ENCODE assay signal across 1 cellular context in the genomic region with DNA sequence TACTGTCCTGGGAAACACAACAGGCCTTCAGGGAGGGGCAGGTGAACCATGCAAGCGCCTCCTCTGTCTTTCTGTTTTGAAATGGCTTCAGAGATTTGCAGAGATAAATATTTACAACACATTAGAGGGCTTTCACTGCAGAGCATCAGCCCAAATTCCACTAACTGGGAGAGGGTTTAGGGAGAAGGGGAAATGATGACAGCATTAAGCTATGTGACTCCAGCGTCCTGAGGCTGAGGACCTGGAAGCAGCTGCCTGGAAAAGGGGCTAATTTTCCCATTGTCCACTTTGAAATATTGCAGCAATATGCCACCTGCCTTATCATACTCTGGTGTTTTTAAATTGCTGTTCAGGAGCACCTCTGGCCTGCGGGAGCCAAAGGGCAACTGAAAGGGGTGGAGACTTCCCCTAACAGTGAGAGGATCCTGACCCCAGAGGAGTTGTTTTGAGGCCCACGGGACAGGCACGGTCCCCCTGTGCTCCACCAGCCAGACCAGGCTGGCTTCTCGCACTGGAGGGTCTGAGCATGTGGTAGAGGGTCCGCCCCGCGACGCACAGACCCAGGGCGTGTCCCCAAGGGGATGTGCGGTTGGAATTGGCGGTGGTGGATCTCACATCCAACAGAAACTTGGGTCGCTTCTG.
TF ChIP-seq lines count a peak whose summit lies in the region.

No MANE protein-coding gene starts in this region.

TF ChIP-seq in HepG2, 621 proteins besides CTCF, POLR2A, EP300 and RAD21 (continued from another document and continues in another):
- TF ChIP-seq BRCA1 (CRISPR knock-in tag; IDR thresholded peaks at IDR 0.05): peak; percentile 52; the same call in 1 of the 2 replicates
- TF ChIP-seq SMYD3 (CRISPR knock-in tag; IDR thresholded peaks at IDR 0.05): 0 out of 2 replicates have a peak, but pooled peaks have one; percentile 47
- peak; percentile 82 for TF ChIP-seq TARDBP (CRISPR knock-in tag; IDR thresholded peaks at IDR 0.05)
- TF ChIP-seq ZSCAN12 (CRISPR knock-in tag; IDR thresholded peaks at IDR 0.05): 0 out of 2 replicates have a peak, but pooled peaks have one; percentile 59
- TF ChIP-seq, protein P1, sequence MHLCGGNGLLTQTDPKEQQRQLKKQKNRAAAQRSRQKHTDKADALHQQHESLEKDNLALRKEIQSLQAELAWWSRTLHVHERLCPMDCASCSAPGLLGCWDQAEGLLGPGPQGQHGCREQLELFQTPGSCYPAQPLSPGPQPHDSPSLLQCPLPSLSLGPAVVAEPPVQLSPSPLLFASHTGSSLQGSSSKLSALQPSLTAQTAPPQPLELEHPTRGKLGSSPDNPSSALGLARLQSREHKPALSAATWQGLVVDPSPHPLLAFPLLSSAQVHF (CRISPR knock-in tag; IDR thresholded peaks at IDR 0.05): no peak
- TF ChIP-seq, protein P2, sequence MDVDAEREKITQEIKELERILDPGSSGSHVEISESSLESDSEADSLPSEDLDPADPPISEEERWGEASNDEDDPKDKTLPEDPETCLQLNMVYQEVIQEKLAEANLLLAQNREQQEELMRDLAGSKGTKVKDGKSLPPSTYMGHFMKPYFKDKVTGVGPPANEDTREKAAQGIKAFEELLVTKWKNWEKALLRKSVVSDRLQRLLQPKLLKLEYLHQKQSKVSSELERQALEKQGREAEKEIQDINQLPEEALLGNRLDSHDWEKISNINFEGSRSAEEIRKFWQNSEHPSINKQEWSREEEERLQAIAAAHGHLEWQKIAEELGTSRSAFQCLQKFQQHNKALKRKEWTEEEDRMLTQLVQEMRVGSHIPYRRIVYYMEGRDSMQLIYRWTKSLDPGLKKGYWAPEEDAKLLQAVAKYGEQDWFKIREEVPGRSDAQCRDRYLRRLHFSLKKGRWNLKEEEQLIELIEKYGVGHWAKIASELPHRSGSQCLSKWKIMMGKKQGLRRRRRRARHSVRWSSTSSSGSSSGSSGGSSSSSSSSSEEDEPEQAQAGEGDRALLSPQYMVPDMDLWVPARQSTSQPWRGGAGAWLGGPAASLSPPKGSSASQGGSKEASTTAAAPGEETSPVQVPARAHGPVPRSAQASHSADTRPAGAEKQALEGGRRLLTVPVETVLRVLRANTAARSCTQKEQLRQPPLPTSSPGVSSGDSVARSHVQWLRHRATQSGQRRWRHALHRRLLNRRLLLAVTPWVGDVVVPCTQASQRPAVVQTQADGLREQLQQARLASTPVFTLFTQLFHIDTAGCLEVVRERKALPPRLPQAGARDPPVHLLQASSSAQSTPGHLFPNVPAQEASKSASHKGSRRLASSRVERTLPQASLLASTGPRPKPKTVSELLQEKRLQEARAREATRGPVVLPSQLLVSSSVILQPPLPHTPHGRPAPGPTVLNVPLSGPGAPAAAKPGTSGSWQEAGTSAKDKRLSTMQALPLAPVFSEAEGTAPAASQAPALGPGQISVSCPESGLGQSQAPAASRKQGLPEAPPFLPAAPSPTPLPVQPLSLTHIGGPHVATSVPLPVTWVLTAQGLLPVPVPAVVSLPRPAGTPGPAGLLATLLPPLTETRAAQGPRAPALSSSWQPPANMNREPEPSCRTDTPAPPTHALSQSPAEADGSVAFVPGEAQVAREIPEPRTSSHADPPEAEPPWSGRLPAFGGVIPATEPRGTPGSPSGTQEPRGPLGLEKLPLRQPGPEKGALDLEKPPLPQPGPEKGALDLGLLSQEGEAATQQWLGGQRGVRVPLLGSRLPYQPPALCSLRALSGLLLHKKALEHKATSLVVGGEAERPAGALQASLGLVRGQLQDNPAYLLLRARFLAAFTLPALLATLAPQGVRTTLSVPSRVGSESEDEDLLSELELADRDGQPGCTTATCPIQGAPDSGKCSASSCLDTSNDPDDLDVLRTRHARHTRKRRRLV (CRISPR knock-in tag; IDR thresholded peaks at IDR 0.05): no peak
- TF ChIP-seq NFATC3 (CRISPR knock-in tag; IDR thresholded peaks at IDR 0.05): 0 out of 2 replicates have a peak, but pooled peaks have one; percentile 14
- TF ChIP-seq CBX5 (CRISPR knock-in tag; IDR thresholded peaks at IDR 0.05; ENCODE audit: borderline replicate concordance): no peak
- TF ChIP-seq, protein P3, sequence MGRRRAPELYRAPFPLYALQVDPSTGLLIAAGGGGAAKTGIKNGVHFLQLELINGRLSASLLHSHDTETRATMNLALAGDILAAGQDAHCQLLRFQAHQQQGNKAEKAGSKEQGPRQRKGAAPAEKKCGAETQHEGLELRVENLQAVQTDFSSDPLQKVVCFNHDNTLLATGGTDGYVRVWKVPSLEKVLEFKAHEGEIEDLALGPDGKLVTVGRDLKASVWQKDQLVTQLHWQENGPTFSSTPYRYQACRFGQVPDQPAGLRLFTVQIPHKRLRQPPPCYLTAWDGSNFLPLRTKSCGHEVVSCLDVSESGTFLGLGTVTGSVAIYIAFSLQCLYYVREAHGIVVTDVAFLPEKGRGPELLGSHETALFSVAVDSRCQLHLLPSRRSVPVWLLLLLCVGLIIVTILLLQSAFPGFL (CRISPR knock-in tag; IDR thresholded peaks at IDR 0.05): no peak
- no peak for TF ChIP-seq MZF1 (CRISPR knock-in tag; IDR thresholded peaks at IDR 0.05; ENCODE audit: borderline replicate concordance)
- no peak for TF ChIP-seq ZNF75D (CRISPR knock-in tag; IDR thresholded peaks at IDR 0.05; ENCODE audit: borderline replicate concordance)
- peak; percentile 76 for TF ChIP-seq FOXA3 (CRISPR knock-in tag; IDR thresholded peaks at IDR 0.05)
- TF ChIP-seq, protein P4, sequence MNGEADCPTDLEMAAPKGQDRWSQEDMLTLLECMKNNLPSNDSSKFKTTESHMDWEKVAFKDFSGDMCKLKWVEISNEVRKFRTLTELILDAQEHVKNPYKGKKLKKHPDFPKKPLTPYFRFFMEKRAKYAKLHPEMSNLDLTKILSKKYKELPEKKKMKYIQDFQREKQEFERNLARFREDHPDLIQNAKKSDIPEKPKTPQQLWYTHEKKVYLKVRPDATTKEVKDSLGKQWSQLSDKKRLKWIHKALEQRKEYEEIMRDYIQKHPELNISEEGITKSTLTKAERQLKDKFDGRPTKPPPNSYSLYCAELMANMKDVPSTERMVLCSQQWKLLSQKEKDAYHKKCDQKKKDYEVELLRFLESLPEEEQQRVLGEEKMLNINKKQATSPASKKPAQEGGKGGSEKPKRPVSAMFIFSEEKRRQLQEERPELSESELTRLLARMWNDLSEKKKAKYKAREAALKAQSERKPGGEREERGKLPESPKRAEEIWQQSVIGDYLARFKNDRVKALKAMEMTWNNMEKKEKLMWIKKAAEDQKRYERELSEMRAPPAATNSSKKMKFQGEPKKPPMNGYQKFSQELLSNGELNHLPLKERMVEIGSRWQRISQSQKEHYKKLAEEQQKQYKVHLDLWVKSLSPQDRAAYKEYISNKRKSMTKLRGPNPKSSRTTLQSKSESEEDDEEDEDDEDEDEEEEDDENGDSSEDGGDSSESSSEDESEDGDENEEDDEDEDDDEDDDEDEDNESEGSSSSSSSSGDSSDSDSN (CRISPR knock-in tag; IDR thresholded peaks at IDR 0.05): peak; percentile 65; the same call in 1 of the 2 replicates
- TF ChIP-seq ZNF383 (CRISPR knock-in tag; IDR thresholded peaks at IDR 0.05; ENCODE audit: borderline replicate concordance): no peak
- peak; percentile 59 for TF ChIP-seq SAP130 (CRISPR knock-in tag; IDR thresholded peaks at IDR 0.05; ENCODE audit: low read depth)
- TF ChIP-seq ZNF775 (CRISPR knock-in tag; IDR thresholded peaks at IDR 0.05; ENCODE audit: borderline replicate concordance): no peak
- TF ChIP-seq, protein P5, sequence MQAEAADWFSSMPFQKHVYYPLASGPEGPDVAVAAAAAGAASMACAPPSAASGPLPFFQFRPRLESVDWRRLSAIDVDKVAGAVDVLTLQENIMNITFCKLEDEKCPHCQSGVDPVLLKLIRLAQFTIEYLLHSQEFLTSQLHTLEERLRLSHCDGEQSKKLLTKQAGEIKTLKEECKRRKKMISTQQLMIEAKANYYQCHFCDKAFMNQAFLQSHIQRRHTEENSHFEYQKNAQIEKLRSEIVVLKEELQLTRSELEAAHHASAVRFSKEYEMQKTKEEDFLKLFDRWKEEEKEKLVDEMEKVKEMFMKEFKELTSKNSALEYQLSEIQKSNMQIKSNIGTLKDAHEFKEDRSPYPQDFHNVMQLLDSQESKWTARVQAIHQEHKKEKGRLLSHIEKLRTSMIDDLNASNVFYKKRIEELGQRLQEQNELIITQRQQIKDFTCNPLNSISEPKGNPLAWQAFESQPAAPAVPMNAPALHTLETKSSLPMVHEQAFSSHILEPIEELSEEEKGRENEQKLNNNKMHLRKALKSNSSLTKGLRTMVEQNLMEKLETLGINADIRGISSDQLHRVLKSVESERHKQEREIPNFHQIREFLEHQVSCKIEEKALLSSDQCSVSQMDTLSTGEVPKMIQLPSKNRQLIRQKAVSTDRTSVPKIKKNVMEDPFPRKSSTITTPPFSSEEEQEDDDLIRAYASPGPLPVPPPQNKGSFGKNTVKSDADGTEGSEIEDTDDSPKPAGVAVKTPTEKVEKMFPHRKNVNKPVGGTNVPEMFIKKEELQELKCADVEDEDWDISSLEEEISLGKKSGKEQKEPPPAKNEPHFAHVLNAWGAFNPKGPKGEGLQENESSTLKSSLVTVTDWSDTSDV (CRISPR knock-in tag; IDR thresholded peaks at IDR 0.05): no peak
- TF ChIP-seq, protein P6, sequence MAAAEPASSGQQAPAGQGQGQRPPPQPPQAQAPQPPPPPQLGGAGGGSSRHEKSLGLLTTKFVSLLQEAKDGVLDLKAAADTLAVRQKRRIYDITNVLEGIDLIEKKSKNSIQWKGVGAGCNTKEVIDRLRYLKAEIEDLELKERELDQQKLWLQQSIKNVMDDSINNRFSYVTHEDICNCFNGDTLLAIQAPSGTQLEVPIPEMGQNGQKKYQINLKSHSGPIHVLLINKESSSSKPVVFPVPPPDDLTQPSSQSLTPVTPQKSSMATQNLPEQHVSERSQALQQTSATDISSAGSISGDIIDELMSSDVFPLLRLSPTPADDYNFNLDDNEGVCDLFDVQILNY (CRISPR knock-in tag; conservative IDR thresholded peaks at IDR 0.05): no peak
- TF ChIP-seq ZNF713 (CRISPR knock-in tag; IDR thresholded peaks at IDR 0.05): no peak
- TF ChIP-seq TOE1 (CRISPR knock-in tag; IDR thresholded peaks at IDR 0.05): no peak
- no peak for TF ChIP-seq ZNF737 (CRISPR knock-in tag; IDR thresholded peaks at IDR 0.05; ENCODE audit: borderline replicate concordance)
- no peak for TF ChIP-seq GZF1 (CRISPR knock-in tag; IDR thresholded peaks at IDR 0.05)
- TF ChIP-seq, protein P7, sequence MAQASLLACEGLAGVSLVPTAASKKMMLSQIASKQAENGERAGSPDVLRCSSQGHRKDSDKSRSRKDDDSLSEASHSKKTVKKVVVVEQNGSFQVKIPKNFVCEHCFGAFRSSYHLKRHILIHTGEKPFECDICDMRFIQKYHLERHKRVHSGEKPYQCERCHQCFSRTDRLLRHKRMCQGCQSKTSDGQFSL (CRISPR knock-in tag; IDR thresholded peaks at IDR 0.05): no peak
- TF ChIP-seq ZNF451 (CRISPR knock-in tag; IDR thresholded peaks at IDR 0.05): no peak
- no peak for TF ChIP-seq ZFP37 (CRISPR knock-in tag; IDR thresholded peaks at IDR 0.05; ENCODE audit: borderline replicate concordance)
- no peak for TF ChIP-seq RBAK (CRISPR knock-in tag; IDR thresholded peaks at IDR 0.05)
- TF ChIP-seq ZFP82 (CRISPR knock-in tag; IDR thresholded peaks at IDR 0.05; ENCODE audit: borderline replicate concordance): no peak
- TF ChIP-seq, protein P8, sequence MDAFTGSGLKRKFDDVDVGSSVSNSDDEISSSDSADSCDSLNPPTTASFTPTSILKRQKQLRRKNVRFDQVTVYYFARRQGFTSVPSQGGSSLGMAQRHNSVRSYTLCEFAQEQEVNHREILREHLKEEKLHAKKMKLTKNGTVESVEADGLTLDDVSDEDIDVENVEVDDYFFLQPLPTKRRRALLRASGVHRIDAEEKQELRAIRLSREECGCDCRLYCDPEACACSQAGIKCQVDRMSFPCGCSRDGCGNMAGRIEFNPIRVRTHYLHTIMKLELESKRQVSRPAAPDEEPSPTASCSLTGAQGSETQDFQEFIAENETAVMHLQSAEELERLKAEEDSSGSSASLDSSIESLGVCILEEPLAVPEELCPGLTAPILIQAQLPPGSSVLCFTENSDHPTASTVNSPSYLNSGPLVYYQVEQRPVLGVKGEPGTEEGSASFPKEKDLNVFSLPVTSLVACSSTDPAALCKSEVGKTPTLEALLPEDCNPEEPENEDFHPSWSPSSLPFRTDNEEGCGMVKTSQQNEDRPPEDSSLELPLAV (CRISPR knock-in tag; conservative IDR thresholded peaks at IDR 0.05; ENCODE audit: low read depth): no peak
- no peak for TF ChIP-seq ZFP36 (IDR thresholded peaks at IDR 0.05; ENCODE audit: borderline replicate concordance, low read depth, low read length, partially characterized antibody)
- TF ChIP-seq, protein P9, sequence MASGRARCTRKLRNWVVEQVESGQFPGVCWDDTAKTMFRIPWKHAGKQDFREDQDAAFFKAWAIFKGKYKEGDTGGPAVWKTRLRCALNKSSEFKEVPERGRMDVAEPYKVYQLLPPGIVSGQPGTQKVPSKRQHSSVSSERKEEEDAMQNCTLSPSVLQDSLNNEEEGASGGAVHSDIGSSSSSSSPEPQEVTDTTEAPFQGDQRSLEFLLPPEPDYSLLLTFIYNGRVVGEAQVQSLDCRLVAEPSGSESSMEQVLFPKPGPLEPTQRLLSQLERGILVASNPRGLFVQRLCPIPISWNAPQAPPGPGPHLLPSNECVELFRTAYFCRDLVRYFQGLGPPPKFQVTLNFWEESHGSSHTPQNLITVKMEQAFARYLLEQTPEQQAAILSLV (CRISPR knock-in tag; IDR thresholded peaks at IDR 0.05; ENCODE audit: borderline replicate concordance): no peak
- no peak for TF ChIP-seq ZFP62 (CRISPR knock-in tag; IDR thresholded peaks at IDR 0.05)
- TF ChIP-seq ZNF644 (CRISPR knock-in tag; IDR thresholded peaks at IDR 0.05; ENCODE audit: low read depth): no peak
- TF ChIP-seq, protein P10, sequence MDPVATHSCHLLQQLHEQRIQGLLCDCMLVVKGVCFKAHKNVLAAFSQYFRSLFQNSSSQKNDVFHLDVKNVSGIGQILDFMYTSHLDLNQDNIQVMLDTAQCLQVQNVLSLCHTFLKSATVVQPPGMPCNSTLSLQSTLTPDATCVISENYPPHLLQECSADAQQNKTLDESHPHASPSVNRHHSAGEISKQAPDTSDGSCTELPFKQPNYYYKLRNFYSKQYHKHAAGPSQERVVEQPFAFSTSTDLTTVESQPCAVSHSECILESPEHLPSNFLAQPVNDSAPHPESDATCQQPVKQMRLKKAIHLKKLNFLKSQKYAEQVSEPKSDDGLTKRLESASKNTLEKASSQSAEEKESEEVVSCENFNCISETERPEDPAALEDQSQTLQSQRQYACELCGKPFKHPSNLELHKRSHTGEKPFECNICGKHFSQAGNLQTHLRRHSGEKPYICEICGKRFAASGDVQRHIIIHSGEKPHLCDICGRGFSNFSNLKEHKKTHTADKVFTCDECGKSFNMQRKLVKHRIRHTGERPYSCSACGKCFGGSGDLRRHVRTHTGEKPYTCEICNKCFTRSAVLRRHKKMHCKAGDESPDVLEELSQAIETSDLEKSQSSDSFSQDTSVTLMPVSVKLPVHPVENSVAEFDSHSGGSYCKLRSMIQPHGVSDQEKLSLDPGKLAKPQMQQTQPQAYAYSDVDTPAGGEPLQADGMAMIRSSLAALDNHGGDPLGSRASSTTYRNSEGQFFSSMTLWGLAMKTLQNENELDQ (CRISPR knock-in tag; IDR thresholded peaks at IDR 0.05; ENCODE audit: borderline replicate concordance): no peak
- peak; percentile 74; the same call in 1 of the 2 replicates for TF ChIP-seq MYC (CRISPR knock-in tag; IDR thresholded peaks at IDR 0.05; ENCODE audit: borderline replicate concordance)
- TF ChIP-seq ZNF256 (CRISPR knock-in tag; conservative IDR thresholded peaks at IDR 0.05): peak; percentile 74; the same call in 1 of the 2 replicates
- peak; percentile 70; the same call in 1 of the 2 replicates for TF ChIP-seq JUND (CRISPR knock-in tag; IDR thresholded peaks at IDR 0.05)
- no peak for TF ChIP-seq ZNF138 (CRISPR knock-in tag; IDR thresholded peaks at IDR 0.05; ENCODE audit: low read depth)
- TF ChIP-seq TCF7 (IDR thresholded peaks at IDR 0.05; ENCODE audit: low read depth): peak; percentile 79; the same call in 1 of the 2 replicates
